9 cellular contexts compared by ENCODE assay signal in genomic region chr5:168793844-168794837, GRCh38.
A peak's percentile ranks its signal among the peaks of the same experiment; 100 is the strongest.
DNase-seq lines count a peak whose midpoint lies in the region; ATAC-seq and TF ChIP-seq lines count a peak whose summit lies in the region.
"Had no signal": no experiment of that assay in that cellular context is flagged by ENCODE, and none has a peak within 500 bp of the region (broad histone marks: within the 10 kb centered on the region; RNA-seq: fewer than 3 reads in every experiment).

No MANE protein-coding gene starts in this region.

- H3K36me3 ChIP-seq in sigmoid colon = no peaks in the 10 kb centered on the region

- intact Hi-C loops in sigmoid colon (cut with DNase I) = no loop called here

- peak overlapping the region in 3 of 4 donors; percentile 44 to 61 (median 49) for H3K27ac ChIP-seq in sigmoid colon

- H3K4me1 ChIP-seq in sigmoid colon = peaks cover 0 to 19% (median 11%) of the 10 kb centered on the region in 4 donors

- no peaks in the 10 kb centered on the region for H3K9me3 ChIP-seq in sigmoid colon

- no peak for TF ChIP-seq POLR2A in sigmoid colon (IDR thresholded peaks at IDR 0.05)

- H3K27me3 ChIP-seq in sigmoid colon = no peaks in the 10 kb centered on the region

- no peak for TF ChIP-seq CTCF in sigmoid colon (IDR thresholded peaks at IDR 0.05)

- WGBS in sigmoid colon, 2 donors = 51 to 61% methylated on average over 15 of the region's 15 CpGs

- H3K4me3 ChIP-seq in sigmoid colon = no peak overlapping the region

- TF ChIP-seq EP300 in sigmoid colon (IDR thresholded peaks at IDR 0.05) = peak in 1 of 4 donors; percentile 27

- DNase-seq in GM04503 (ENCODE audit: low read depth) (peak; percentile 69), RKO (ENCODE audit: low spot score) (peak; percentile 20), fibroblast of the conjunctiva (ENCODE audit: low read depth) (peak; percentile 17), sigmoid colon (peak; percentile 76)
- DNase-seq in stimulated activated naive CD4-positive, alpha-beta T cell (lab: John Stamatoyannopoulos, UW) = no peak
- DNase-seq: NCI-H1694 had no signal

- no peak for ATAC-seq in GM19397 (IDR thresholded peaks at IDR 0.05; ENCODE audit: unreplicated experiment)
- ATAC-seq in GM21619 (IDR thresholded peaks at IDR 0.05; ENCODE audit: unreplicated experiment) = no peak
- no peak for ATAC-seq in HG03095 (IDR thresholded peaks at IDR 0.05; ENCODE audit: unreplicated experiment)

Comparison
In these comparisons a context has a peak if more than half of its experiments do, and no peak if none do; other contexts are left out.
1. DNase-seq: peak in GM04503 (single experiment), RKO (single experiment), fibroblast of the conjunctiva (single experiment) and sigmoid colon (single experiment); none in stimulated activated naive CD4-positive, alpha-beta T cell (0 of 6).